In the genomic region with DNA sequence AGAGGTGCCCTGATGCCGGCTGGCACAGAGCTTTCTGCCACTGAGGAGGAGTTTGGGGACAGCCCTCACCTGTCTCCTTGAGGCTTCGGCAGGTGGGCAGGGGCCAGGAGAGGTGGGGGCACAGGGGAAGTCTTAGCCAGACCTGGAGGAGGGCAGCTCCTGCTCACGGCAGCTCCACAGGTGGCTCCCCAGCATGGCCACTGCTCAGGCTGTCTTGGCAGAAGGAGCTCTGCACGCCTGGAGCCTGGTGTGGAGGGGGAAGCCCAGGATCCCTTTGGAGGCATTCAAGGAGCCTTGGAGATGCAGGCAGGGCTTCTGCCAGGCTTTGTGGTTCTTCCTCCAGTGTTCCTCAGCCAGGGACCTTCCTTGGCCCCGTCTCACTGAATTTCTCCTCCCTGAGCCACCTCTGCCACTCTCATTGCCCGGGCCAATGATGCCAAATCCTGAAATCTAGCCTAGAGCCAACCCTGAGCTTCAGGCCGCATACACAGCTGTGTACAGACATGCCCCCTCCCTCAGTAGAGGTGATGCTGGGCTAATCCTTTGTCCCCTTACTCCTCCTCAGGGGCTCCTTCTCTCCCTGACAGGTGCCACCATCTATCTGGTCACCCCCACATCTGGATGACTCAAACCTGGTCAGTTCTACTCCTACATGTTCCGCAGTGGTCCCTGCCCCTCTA, we compare ENCODE assay signal across 16 cellular contexts.
"Had no signal": no experiment of that assay in that cellular context is flagged by ENCODE, and none has a peak within 500 bp of the region (broad histone marks: within the 10 kb centered on the region; RNA-seq: fewer than 3 reads in every experiment).

No MANE protein-coding gene starts in this region.

- H3K27ac Mint-ChIP-seq: activated CD4-positive, alpha-beta T cell treated with anti-CD3 and anti-CD28 coated beads, Interleukin-2, amount 10 ng/mL, durations not matched to agents 24 days and 14 days; activated naive CD8-positive, alpha-beta T cell treated with anti-CD3 and anti-CD28 coated beads for 36 hours; natural killer cell had no signal

- H3K9me3 Mint-ChIP-seq: activated CD4-positive, alpha-beta T cell treated with anti-CD3 and anti-CD28 coated beads, Interleukin-2, amount 10 ng/mL, durations not matched to agents 24 days and 14 days; activated naive CD8-positive, alpha-beta T cell treated with anti-CD3 and anti-CD28 coated beads for 36 hours; natural killer cell had no signal

- H3K4me3 ChIP-seq: esophagus squamous epithelium, lung, thoracic aorta, upper lobe of left lung had no signal

- H3K4me1 ChIP-seq: esophagus squamous epithelium, upper lobe of left lung had no signal

- H3K27me3 ChIP-seq: upper lobe of left lung had no signal

- H3K36me3 Mint-ChIP-seq: activated naive CD8-positive, alpha-beta T cell treated with anti-CD3 and anti-CD28 coated beads for 36 hours; natural killer cell had no signal

- H3K36me3 ChIP-seq: esophagus squamous epithelium, thoracic aorta, upper lobe of left lung had no signal

- H3K9me3 ChIP-seq: esophagus squamous epithelium, SK-N-SH, thoracic aorta, upper lobe of left lung had no signal

- H3K4me1 Mint-ChIP-seq: activated CD4-positive, alpha-beta T cell treated with anti-CD3 and anti-CD28 coated beads, Interleukin-2, amount 10 ng/mL, durations not matched to agents 24 days and 14 days; activated naive CD8-positive, alpha-beta T cell treated with anti-CD3 and anti-CD28 coated beads for 36 hours; natural killer cell had no signal

- H3K27ac ChIP-seq: esophagus squamous epithelium, thoracic aorta, upper lobe of left lung had no signal

- ATAC-seq: left colon, natural killer cell had no signal

- H3K27me3 Mint-ChIP-seq: activated CD4-positive, alpha-beta T cell treated with anti-CD3 and anti-CD28 coated beads, Interleukin-2, amount 10 ng/mL, durations not matched to agents 24 days and 14 days had no signal

- H3K4me3 Mint-ChIP-seq: activated CD4-positive, alpha-beta T cell treated with anti-CD3 and anti-CD28 coated beads, Interleukin-2, amount 10 ng/mL, durations not matched to agents 24 days and 14 days; activated naive CD8-positive, alpha-beta T cell treated with anti-CD3 and anti-CD28 coated beads for 36 hours; natural killer cell had no signal

- DNase-seq: activated CD4-positive, alpha-beta T cell treated with anti-CD3 and anti-CD28 coated beads, Interleukin-2, amount 10 ng/mL, durations not matched to agents 24 days and 14 days; activated CD4-positive, CD25-positive, alpha-beta regulatory T cell; activated naive CD4-positive, alpha-beta T cell; activated naive CD8-positive, alpha-beta T cell treated with anti-CD3 and anti-CD28 coated beads for 36 hours; amniotic stem cell; dermis blood vessel endothelial cell; effector memory CD4-positive, alpha-beta T cell; esophagus squamous epithelium; natural killer cell; retina; SK-N-SH; T1000; upper lobe of left lung had no signal
